In genomic region chr2:27866237-27866636, GRCh38 we compare ENCODE assay signal across 20 cellular contexts.
"Had no signal": no experiment of that assay in that cellular context is flagged by ENCODE, and none has a peak within 500 bp of the region (broad histone marks: within the 10 kb centered on the region; RNA-seq: fewer than 3 reads in every experiment).

No MANE protein-coding gene starts in this region.

- DNase-seq: KBM-7, MV-4-11, NCI-H1048, NCI-H1105, NCI-H1417, NCI-H1436 treated with DMSO at 0.1 percent for 48 hours, NCI-H1694, NCI-H187 treated with DMSO at 0.1 percent for 48 hours, NCI-H2029 treated with DMSO at 0.1 percent for 48 hours, NCI-H2171 treated with DMSO at 0.1 percent for 48 hours, NCI-H2227 treated with DMSO at 0.1 percent for 48 hours, NCI-H524 treated with DMSO at 0.1 percent for 48 hours, NCI-H69, NCI-H774, Right ventricle myocardium superior, RPMI8226, SIG-M5, T-helper 1 cell had no signal

- FAIRE-seq: HTR-8/SVneo, RCC 7860 had no signal
